6 cellular contexts compared by ENCODE assay signal in genomic region chr7:101561293-101561692, GRCh38.
DNase-seq lines count a peak whose midpoint lies in the region; ATAC-seq, FAIRE-seq and TF ChIP-seq lines count a peak whose summit lies in the region.
"Not testable (repeated sequence)": the region's sequence is repeated elsewhere in the genome, so short reads cannot be mapped to it uniquely, and the experiment has no call there.

No MANE protein-coding gene starts in this region.

- H2BK20ac ChIP-seq in H9 (ENCODE audit: low read depth, low read length, poor library complexity, severe bottlenecking): not testable (repeated sequence)

- not testable (repeated sequence) for TF ChIP-seq EP300 in HepG2 (IDR thresholded peaks at IDR 0.05; ENCODE audit: low read depth in 2 of 2, low read length in 2 of 2); HepG2 (CRISPR knock-in tag; IDR thresholded peaks at IDR 0.05; ENCODE audit: borderline replicate concordance); suprapubic skin (IDR thresholded peaks at IDR 0.05)

- not testable (repeated sequence) for FAIRE-seq in HepG2 (lab: Jason Lieb, UNC)

- not testable (repeated sequence) for H3K4me3 Mint-ChIP-seq in H9; WTC11; chondrocyte (ENCODE audit: unreplicated experiment)

- H3K27ac ChIP-seq in H9 (ENCODE audit: insufficient read length, low read depth, low read length); HepG2 (ENCODE audit: extremely low read length, insufficient read depth, low read length); suprapubic skin: not testable (repeated sequence)

- not testable (repeated sequence) for H3K9me3 Mint-ChIP-seq in H9; WTC11; chondrocyte (ENCODE audit: low read depth)

- no CpG with 5 or more reads among the region's 3 CpGs for WGBS in H9 (ENCODE audit: extremely low coverage, insufficient read length, low lambda C conversion rate)
- 53% methylated on average over 3 of the region's 3 CpGs for WGBS in HepG2 (ENCODE audit: low lambda C conversion rate)
- 94% methylated on average over 3 of the region's 3 CpGs for WGBS in suprapubic skin

- peak; percentile 0 for DNase-seq in H9
- not testable (repeated sequence) for DNase-seq in WTC11 (ENCODE audit: low spot score); HepG2 (ENCODE audit: low spot score)
- peak; percentile 4 for DNase-seq in chondrocyte (ENCODE audit: low spot score)
- DNase-seq in islet precursor cell: peak; percentile 1
- DNase-seq in suprapubic skin (ENCODE audit: low spot score in 2 of 2): peak; percentile 5 to 11

- peaks cover 21 to 34% of the 10 kb centered on the region in 2 experiments for H3K4me1 Mint-ChIP-seq in H9
- H3K4me1 Mint-ChIP-seq in WTC11: peaks cover 35% of the 10 kb centered on the region
- not testable (repeated sequence) for H3K4me1 Mint-ChIP-seq in chondrocyte (ENCODE audit: low read depth)

- POLR2A ChIA-PET in WTC11 (lab: Charles Lee): interaction anchor here (1.0 kb wide), 1 partner anchor 14 kb away, joined by 3 read pairs; no protein-coding TSS in a partner anchor
- POLR2A ChIA-PET in HepG2 (lab: Yijun Ruan, JAX): not testable (repeated sequence)

- in situ Hi-C loops in HepG2 (cut with HindIII; ENCODE audit: extremely low pct_ligation_motif_present, low pct_unique_long_range_greater_than_20kb): not testable (repeated sequence)

- H2BK120ac ChIP-seq in H9 (ENCODE audit: low read depth, low read length, poor library complexity, severe bottlenecking): not testable (repeated sequence)

- H3K4me3 ChIP-seq in HepG2 (replicated peaks in 1 of 3; ENCODE audit: insufficient read depth in 1 of 3, low read depth in 2 of 3, low read length in 3 of 3); suprapubic skin: not testable (repeated sequence)

- not testable (repeated sequence) for ATAC-seq in WTC11, HepG2

- not testable (repeated sequence) for H3K4me1 ChIP-seq in H9 (ENCODE audit: insufficient read depth, low read length); HepG2 (ENCODE audit: insufficient read depth, low read length); suprapubic skin

- CTCF ChIA-PET in WTC11 (lab: Charles Lee): interaction anchor here (1.7 kb wide), 1 partner anchor 47 kb away, joined by 5 read pairs; no protein-coding TSS in a partner anchor
- CTCF ChIA-PET in HepG2 (lab: Yijun Ruan, JAX; ENCODE audit: low intra/inter-chr PET ratio, low total read pairs): not testable (repeated sequence)

- H3K79me2 ChIP-seq in H9 (ENCODE audit: insufficient read depth, low read length); HepG2 (ENCODE audit: insufficient read depth, low read length): not testable (repeated sequence)

- not testable (repeated sequence) for H2BK5ac ChIP-seq in H9 (ENCODE audit: insufficient read length, low read length)

- H4K5ac ChIP-seq in H9 (ENCODE audit: insufficient read length, low read depth, low read length): not testable (repeated sequence)

- not testable (repeated sequence) for H3K36me3 Mint-ChIP-seq in H9 (ENCODE audit: insufficient read depth in 1 of 3, low read depth in 3 of 3); WTC11
- H3K36me3 Mint-ChIP-seq in chondrocyte (ENCODE audit: low read depth): peaks cover 10% of the 10 kb centered on the region

- not testable (repeated sequence) for TF ChIP-seq RAD21 in HepG2 (CRISPR knock-in tag; IDR thresholded peaks at IDR 0.05)

- not testable (repeated sequence) for H4K8ac ChIP-seq in H9 (replicated peaks; ENCODE audit: insufficient read length, low read depth, low read length)

- not testable (repeated sequence) for H4K20me1 ChIP-seq in H9 (ENCODE audit: control insufficient read depth, insufficient read depth, insufficient read length); HepG2 (ENCODE audit: insufficient read depth, low read length)

- H3K36me3 ChIP-seq in HepG2 (replicated peaks in 1 of 2; ENCODE audit: control insufficient read depth in 1 of 2, insufficient read depth in 2 of 2, low read length in 2 of 2); suprapubic skin: not testable (repeated sequence)

- not testable (repeated sequence) for H3K9me3 ChIP-seq in H9 (ENCODE audit: control insufficient read depth, low read depth, low read length); HepG2 (ENCODE audit: low read length); suprapubic skin

- H3K27ac Mint-ChIP-seq in H9; WTC11; chondrocyte (ENCODE audit: unreplicated experiment): not testable (repeated sequence)

- H2BK15ac ChIP-seq in H9 (ENCODE audit: low read depth, low read length): not testable (repeated sequence)

- not testable (repeated sequence) for TF ChIP-seq CTCF in H9 (conservative IDR thresholded peaks at IDR 0.05); WTC11 (IDR thresholded peaks at IDR 0.05); chondrocyte (IDR thresholded peaks at IDR 0.05); HepG2 (CRISPR knock-in tag; IDR thresholded peaks at IDR 0.05); suprapubic skin (IDR thresholded peaks at IDR 0.05)

- not testable (repeated sequence) for H3K4me2 ChIP-seq in H9 (ENCODE audit: insufficient read depth, insufficient read length, low read length); HepG2 (ENCODE audit: low read depth, low read length)

- H3K18ac ChIP-seq in H9 (ENCODE audit: insufficient read length, low read depth, low read length): not testable (repeated sequence)

- not testable (repeated sequence) for BruUV-seq in HepG2 (replicated peaks; lab: Mats Ljungman, UMichigan)

- H3K23ac ChIP-seq in H9 (ENCODE audit: insufficient read length, low read depth, low read length): not testable (repeated sequence)

- H2AFZ ChIP-seq in H9 (ENCODE audit: low read length); HepG2 (ENCODE audit: low read length): not testable (repeated sequence)

- H2AK5ac ChIP-seq in H9 (ENCODE audit: insufficient read length, low read length): not testable (repeated sequence)

- not testable (repeated sequence) for TF ChIP-seq POLR2A in HepG2 (IDR thresholded peaks at IDR 0.05; ENCODE audit: insufficient read depth in 1 of 2, low read depth in 2 of 2, low read length in 2 of 2); suprapubic skin (IDR thresholded peaks at IDR 0.05)

- H3K23me2 ChIP-seq in H9 (ENCODE audit: insufficient read length, low read depth, low read length, poor library complexity, severe bottlenecking): not testable (repeated sequence)

- H3K27me3 Mint-ChIP-seq in H9 (ENCODE audit: low read depth); WTC11 (ENCODE audit: low read depth); chondrocyte (ENCODE audit: low read depth): not testable (repeated sequence)

- not testable (repeated sequence) for H4K91ac ChIP-seq in H9 (ENCODE audit: insufficient read length, low read depth, low read length)

- H3K27me3 ChIP-seq in H9 (ENCODE audit: insufficient read depth, low read length); HepG2 (ENCODE audit: control insufficient read depth in 1 of 2, insufficient read depth in 2 of 2, low read length in 2 of 2): not testable (repeated sequence)
- peaks cover 49% of the 10 kb centered on the region for H3K27me3 ChIP-seq in suprapubic skin

- H3K56ac ChIP-seq in H9 (ENCODE audit: insufficient read length, low read depth, low read length): not testable (repeated sequence)

- not testable (repeated sequence) for H3K9ac ChIP-seq in H9 (ENCODE audit: extremely low read depth, insufficient read length, low read length); HepG2 (ENCODE audit: insufficient read depth, low read depth, low read length)

- H3K4ac ChIP-seq in H9 (ENCODE audit: low read depth, low read length): not testable (repeated sequence)

- not testable (repeated sequence) for H3T11ph ChIP-seq in H9 (ENCODE audit: low read length)

- H3K79me1 ChIP-seq in H9 (ENCODE audit: insufficient read depth, low read depth, low read length, poor library complexity, severe bottlenecking): not testable (repeated sequence)

- H3K14ac ChIP-seq in H9 (ENCODE audit: insufficient read depth, low read length): not testable (repeated sequence)

- intact Hi-C loops in HepG2 (cut with micrococcal nuclease; ENCODE audit: unreplicated experiment): not testable (repeated sequence)

- H2BK12ac ChIP-seq in H9 (ENCODE audit: insufficient read length, low read depth, low read length): not testable (repeated sequence)

TF ChIP-seq in WTC11, 78 proteins besides CTCF, POLR2A, EP300 and RAD21:
- TF ChIP-seq GTF2I (CRISPR knock-in tag; conservative IDR thresholded peaks at IDR 0.05) (0 out of 2 replicates have a peak, but pooled peaks have one; percentile 27), ZNF121 (CRISPR knock-in tag; IDR thresholded peaks at IDR 0.05) (peak; percentile 93)

TF ChIP-seq in HepG2, 621 proteins besides CTCF, POLR2A, EP300 and RAD21:
- peak; percentile 75 for TF ChIP-seq ZNF121 (CRISPR knock-in tag; IDR thresholded peaks at IDR 0.05)
- TF ChIP-seq, protein P1, sequence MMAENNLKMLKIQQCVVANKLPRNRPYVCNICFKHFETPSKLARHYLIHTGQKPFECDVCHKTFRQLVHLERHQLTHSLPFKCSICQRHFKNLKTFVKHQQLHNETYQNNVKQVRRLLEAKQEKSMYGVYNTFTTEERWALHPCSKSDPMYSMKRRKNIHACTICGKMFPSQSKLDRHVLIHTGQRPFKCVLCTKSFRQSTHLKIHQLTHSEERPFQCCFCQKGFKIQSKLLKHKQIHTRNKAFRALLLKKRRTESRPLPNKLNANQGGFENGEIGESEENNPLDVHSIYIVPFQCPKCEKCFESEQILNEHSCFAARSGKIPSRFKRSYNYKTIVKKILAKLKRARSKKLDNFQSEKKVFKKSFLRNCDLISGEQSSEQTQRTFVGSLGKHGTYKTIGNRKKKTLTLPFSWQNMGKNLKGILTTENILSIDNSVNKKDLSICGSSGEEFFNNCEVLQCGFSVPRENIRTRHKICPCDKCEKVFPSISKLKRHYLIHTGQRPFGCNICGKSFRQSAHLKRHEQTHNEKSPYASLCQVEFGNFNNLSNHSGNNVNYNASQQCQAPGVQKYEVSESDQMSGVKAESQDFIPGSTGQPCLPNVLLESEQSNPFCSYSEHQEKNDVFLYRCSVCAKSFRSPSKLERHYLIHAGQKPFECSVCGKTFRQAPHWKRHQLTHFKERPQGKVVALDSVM (CRISPR knock-in tag; IDR thresholded peaks at IDR 0.05): 0 out of 2 replicates have a peak, but pooled peaks have one; percentile 16
